Comparison of ENCODE assay signal across 1 cellular context in the genomic region with DNA sequence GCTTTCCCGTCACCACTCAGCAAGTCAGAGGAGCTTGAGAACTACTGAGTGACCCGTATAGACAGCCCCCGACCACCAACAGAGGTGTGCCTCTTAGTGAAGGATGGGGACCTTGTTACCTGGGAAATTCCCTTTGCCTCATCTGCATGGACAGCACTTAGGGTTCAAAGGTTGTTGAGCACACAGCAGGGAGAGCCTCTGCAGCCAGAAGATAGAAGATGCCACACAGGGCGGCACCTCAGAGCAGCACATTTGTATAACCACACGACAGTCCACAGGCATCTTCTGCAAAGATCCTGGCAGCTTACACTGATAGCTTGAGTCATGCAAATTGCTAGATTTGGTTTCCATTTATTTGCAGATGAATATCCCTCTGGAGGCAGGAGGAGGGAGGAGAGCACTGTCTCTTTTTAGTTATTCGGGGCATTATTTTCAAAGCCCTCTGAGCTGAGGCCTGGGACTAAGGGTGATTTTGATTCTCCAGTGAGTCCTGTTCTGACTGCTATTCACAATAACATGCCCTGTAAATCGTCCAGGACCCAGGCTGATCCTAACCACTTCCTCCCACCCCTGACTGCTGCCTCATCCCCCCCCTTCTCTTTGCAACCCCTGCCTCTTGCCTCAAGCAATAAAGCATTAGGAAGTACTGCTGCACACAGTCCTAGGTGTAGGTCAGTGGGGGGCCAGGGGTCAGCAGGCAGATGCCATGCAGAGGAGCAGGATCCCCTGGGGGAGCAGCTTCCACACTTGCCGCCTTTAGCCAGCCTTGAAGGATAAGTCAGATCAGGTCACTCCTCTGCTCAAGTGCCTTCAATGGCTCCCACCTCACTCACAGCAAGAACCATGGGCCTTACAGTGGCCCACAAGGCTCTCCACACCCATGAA.
TF ChIP-seq lines count a peak whose summit lies in the region.

No MANE protein-coding gene starts in this region.

TF ChIP-seq in WTC11, 78 proteins besides CTCF, POLR2A, EP300 and RAD21 (continued from another document):
- TF ChIP-seq E2F1 (CRISPR knock-in tag; IDR thresholded peaks at IDR 0.05): 0 out of 2 replicates have a peak, but pooled peaks have one; percentile 29
- TF ChIP-seq AFF4 (CRISPR knock-in tag; IDR thresholded peaks at IDR 0.05; ENCODE audit: borderline replicate concordance): no peak
- TF ChIP-seq, protein P1, sequence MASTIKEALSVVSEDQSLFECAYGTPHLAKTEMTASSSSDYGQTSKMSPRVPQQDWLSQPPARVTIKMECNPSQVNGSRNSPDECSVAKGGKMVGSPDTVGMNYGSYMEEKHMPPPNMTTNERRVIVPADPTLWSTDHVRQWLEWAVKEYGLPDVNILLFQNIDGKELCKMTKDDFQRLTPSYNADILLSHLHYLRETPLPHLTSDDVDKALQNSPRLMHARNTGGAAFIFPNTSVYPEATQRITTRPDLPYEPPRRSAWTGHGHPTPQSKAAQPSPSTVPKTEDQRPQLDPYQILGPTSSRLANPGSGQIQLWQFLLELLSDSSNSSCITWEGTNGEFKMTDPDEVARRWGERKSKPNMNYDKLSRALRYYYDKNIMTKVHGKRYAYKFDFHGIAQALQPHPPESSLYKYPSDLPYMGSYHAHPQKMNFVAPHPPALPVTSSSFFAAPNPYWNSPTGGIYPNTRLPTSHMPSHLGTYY (CRISPR knock-in tag; IDR thresholded peaks at IDR 0.05): no peak
